In the genomic region with DNA sequence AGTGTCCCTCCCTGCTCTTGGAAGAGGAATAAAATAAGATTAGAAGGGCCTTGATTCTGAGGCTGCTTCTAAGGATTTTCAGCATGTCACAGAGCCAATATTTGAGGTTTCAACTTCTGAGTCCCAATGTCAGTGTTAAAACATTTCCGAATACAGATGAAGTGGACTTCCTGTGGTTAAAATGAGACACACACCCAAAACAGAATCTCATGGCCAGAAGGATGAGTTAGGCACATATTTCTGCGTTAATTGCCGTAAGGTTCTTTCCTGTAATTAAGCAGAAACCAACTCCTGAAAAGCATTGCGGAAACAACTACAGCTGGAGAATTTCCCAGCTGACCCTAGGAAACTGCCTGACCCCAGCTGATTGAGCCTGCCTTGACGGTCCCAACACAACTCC, we compare ENCODE assay signal across 22 cellular contexts.
"Had no signal": no experiment of that assay in that cellular context is flagged by ENCODE, and none has a peak within 500 bp of the region (broad histone marks: within the 10 kb centered on the region; RNA-seq: fewer than 3 reads in every experiment).

No MANE protein-coding gene starts in this region.

- DNase-seq: activated CD4-positive, alpha-beta memory T cell treated with anti-CD3 and anti-CD28 coated beads, Interleukin-2, amount 10 ng/mL, durations not matched to agents 7 days and 5 days; activated CD4-positive, alpha-beta T cell treated with anti-CD3 and anti-CD28 coated beads for 1 hour; activated CD4-positive, alpha-beta T cell treated with anti-CD3 and anti-CD28 coated beads for 4 hours; activated CD4-positive, alpha-beta T cell treated with anti-CD3 and anti-CD28 coated beads, Interleukin-2, amount 10 ng/mL, durations not matched to agents 7 days and 5 days; activated CD4-positive, alpha-beta T cell treated with anti-CD3 and anti-CD28 coated beads, Interleukin-2, amount 50 U/mL, for 4 hours; activated CD8-positive, alpha-beta memory T cell treated with anti-CD3 and anti-CD28 coated beads, Interleukin-2, amount 50 U/mL, for 48 hours; activated gamma-delta T cell; activated naive CD4-positive, alpha-beta T cell; activated naive CD4-positive, alpha-beta T cell treated with anti-CD3 and anti-CD28 coated beads, Interleukin-2, amount 10 ng/mL, durations not matched to agents 7 days and 5 days; activated naive CD8-positive, alpha-beta T cell treated with anti-CD3 and anti-CD28 coated beads, Interleukin-2, amount 10 ng/mL, durations not matched to agents 7 days and 5 days; activated T-cell treated with anti-CD3 and anti-CD28 coated beads for 4 hours; activated T-cell treated with anti-CD3 and anti-CD28 coated beads, Interleukin-2, amount 50 U/mL, for 24 hours; activated T-cell treated with anti-CD3 and anti-CD28 coated beads, Interleukin-2, amount 50 U/mL, for 72 hours; amniotic stem cell; anterior cingulate cortex; brain microvascular endothelial cell; dorsolateral prefrontal cortex; effector memory CD4-positive, alpha-beta T cell; endodermal cell; foreskin fibroblast; T-helper 17 cell; T1000 had no signal
